In the genomic region with DNA sequence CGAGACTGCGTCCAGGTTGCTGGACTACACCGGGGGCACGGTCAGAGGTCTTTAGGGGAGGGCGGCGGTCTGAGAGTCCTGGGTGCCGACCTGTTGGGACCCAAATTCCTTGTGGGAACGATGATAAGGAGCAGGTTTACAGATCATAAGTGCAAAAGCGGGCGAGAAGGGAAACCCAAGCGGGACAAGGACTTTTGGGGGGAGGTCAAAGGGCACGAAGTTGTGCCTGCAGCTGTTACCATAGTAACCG, we compare ENCODE assay signal across 8 cellular contexts. TPM values are rescaled to one million over a fixed set of nuclear protein-coding genes. Genes with fewer than 3 reads are reported as not detected.
A peak's percentile ranks its signal among the peaks of the same experiment; 100 is the strongest.
DNase-seq lines count a peak whose midpoint lies in the region; ATAC-seq and TF ChIP-seq lines count a peak whose summit lies in the region.

No MANE protein-coding gene starts in this region.

- peak overlapping the region; percentile 97 for H3K27ac Mint-ChIP-seq in memory B cell

- intact Hi-C loops in mammary epithelial cell (cut with micrococcal nuclease): loop anchor here (1.0 to 10.0 kb wide), 4 partner anchors 15 to 318 kb away; a partner anchor contains a TSS

- H3K4me1 ChIP-seq in SJSA1 (replicated peaks) (peaks cover 17% of the 10 kb centered on the region), mammary epithelial cell (ENCODE audit: insufficient read depth, low read length) (peaks cover 13% of the 10 kb centered on the region)

- H3K36me3 Mint-ChIP-seq in memory B cell: peaks cover 16% of the 10 kb centered on the region

- ATAC-seq in memory B cell (ENCODE audit: low read depth) (peak; percentile 61), HG03045 (IDR thresholded peaks at IDR 0.05; ENCODE audit: unreplicated experiment) (no peak), HG03108 (IDR thresholded peaks at IDR 0.05; ENCODE audit: unreplicated experiment) (no peak)

- H3K79me2 ChIP-seq in mammary epithelial cell (ENCODE audit: insufficient read depth, low read length): peaks cover 39% of the 10 kb centered on the region

- no peaks in the 10 kb centered on the region for H3K27me3 Mint-ChIP-seq in memory B cell

- H3K4me2 ChIP-seq in mammary epithelial cell (ENCODE audit: insufficient read depth, low read depth, low read length): peak overlapping the region; percentile 96

- dilution Hi-C loops in mammary epithelial cell (cut with HindIII; ENCODE audit: low sequenced_read_pairs): no loop called here

- no peaks in the 10 kb centered on the region for H4K20me1 ChIP-seq in mammary epithelial cell (ENCODE audit: insufficient read depth, low read length)

- H3K27ac ChIP-seq in SJSA1: peak overlapping the region; percentile 89
- peak overlapping the region; percentile 90 for H3K27ac ChIP-seq in mammary epithelial cell (ENCODE audit: insufficient read depth, low read depth, low read length)

- TF ChIP-seq CTCF in GM13977 (IDR thresholded peaks at IDR 0.05; ENCODE audit: extremely low read depth, insufficient read depth, missing control alignments) (no peak), mammary epithelial cell (conservative IDR thresholded peaks at IDR 0.05 in 1 of 2, IDR thresholded peaks at IDR 0.05 in 1 of 2; ENCODE audit: extremely low read depth in 1 of 2, insufficient read depth in 1 of 2, low read depth in 1 of 2, low read length in 2 of 2) (no peak)

- in situ Hi-C loops in GM13977 (cut with MboI; ENCODE audit: low pct_unique_long_range_greater_than_20kb, low sequenced_read_pairs, unreplicated experiment): no loop called here
- in situ Hi-C loops in mammary epithelial cell (cut with MboI; ENCODE audit: low sequenced_read_pairs in 2 of 2): no loop called here

- DNase-seq in GM13977 (ENCODE audit: low spot score) (peak; percentile 92), SJSA1 (ENCODE audit: low read depth in 1 of 2, low spot score in 2 of 2) (no peak), mammary epithelial cell (peak; percentile 88), memory B cell (ENCODE audit: low spot score in 2 of 2) (no peak), 8988T (no peak)
- peak; percentile 71 for DNase-seq in stimulated activated CD8-positive, alpha-beta memory T cell treated with anti-CD3 and anti-CD28 coated beads, Interleukin-4, amount 100 ng/mL, for 24 hours (ENCODE audit: low read depth)

- CTCF ChIA-PET in mammary epithelial cell (lab: Charles Lee; ENCODE audit: low non-redundant PET): no interaction called here

- peak overlapping the region; percentile 96 for H2AFZ ChIP-seq in mammary epithelial cell (ENCODE audit: low read depth, low read length)

- H3K4me1 Mint-ChIP-seq in memory B cell: peaks cover 22% of the 10 kb centered on the region

- H3K9me3 ChIP-seq in SJSA1 (replicated peaks): no peaks in the 10 kb centered on the region
- no peaks in the 10 kb centered on the region for H3K9me3 ChIP-seq in mammary epithelial cell (replicated peaks; ENCODE audit: insufficient read depth, low read length)

- H3K36me3 ChIP-seq in SJSA1: peaks cover 62% of the 10 kb centered on the region
- H3K36me3 ChIP-seq in mammary epithelial cell (ENCODE audit: insufficient read depth, low read length): peaks cover 6% of the 10 kb centered on the region

- peak overlapping the region; percentile 81 for H3K4me3 ChIP-seq in SJSA1
- H3K4me3 ChIP-seq in mammary epithelial cell (replicated peaks in 1 of 3; ENCODE audit: insufficient read depth in 1 of 3, low read depth in 2 of 3, low read length in 3 of 3): peak overlapping the region; percentile 68 to 98 (median 93)

- WGBS in mammary epithelial cell (ENCODE audit: low coverage, missing lambda C conversion rate): 0% methylated on average over 4 of the region's 13 CpGs

- peak overlapping the region; percentile 94 for H3K9ac ChIP-seq in mammary epithelial cell (ENCODE audit: insufficient read depth, low read length)

- peak overlapping the region; percentile 98 for H3K4me3 Mint-ChIP-seq in memory B cell

- H3K27me3 ChIP-seq in SJSA1 (replicated peaks): no peaks in the 10 kb centered on the region
- H3K27me3 ChIP-seq in mammary epithelial cell (ENCODE audit: insufficient read depth, low read length): no peaks in the 10 kb centered on the region

- no peaks in the 10 kb centered on the region for H3K9me3 Mint-ChIP-seq in memory B cell

- BruUV-seq in mammary epithelial cell (replicated peaks; lab: Mats Ljungman, UMichigan): no TSS peak

RNA-seq across cellular contexts. Expression of a gene that starts 0.3 kb away (rescaled TPM):
- 20.9 and 49.5 TPM in 2 replicates for total RNA-seq in SJSA1 (2014; rRNA removed; shearing (Covaris generic))
- total RNA-seq in mammary epithelial cell: 10 to 100 TPM; 40.8 to 84.4 TPM
- 32.0 TPM for polyA plus RNA-seq in mammary epithelial cell
- polyA minus RNA-seq in mammary epithelial cell: 61.9 TPM

RNA-seq across cellular contexts. Expression of a gene that starts 0.5 kb away (rescaled TPM):
- 7.8 and 7.9 TPM in 2 replicates for total RNA-seq in SJSA1 (2014; rRNA removed; shearing (Covaris generic))
- 10 to 100 TPM in 1 of 2 donors, 1 to 10 TPM in 1; 3.0 to 13.5 TPM for total RNA-seq in mammary epithelial cell
- 6.1 TPM for polyA plus RNA-seq in mammary epithelial cell
- polyA minus RNA-seq in mammary epithelial cell: 6.5 TPM

RNA-seq across cellular contexts. Expression of a gene that starts 14.6 kb away (rescaled TPM):
- 38.8 and 59.3 TPM in 2 replicates for total RNA-seq in SJSA1 (2014; rRNA removed; shearing (Covaris generic))
- 10 to 100 TPM; 31.8 to 59.8 TPM for total RNA-seq in mammary epithelial cell
- 45.1 TPM for polyA plus RNA-seq in mammary epithelial cell
- 91.1 TPM for polyA minus RNA-seq in mammary epithelial cell

Comparison
In these comparisons a context has a peak if more than half of its experiments do, and no peak if none do; other contexts are left out.
1. DNase-seq: peak in GM13977 (single experiment), mammary epithelial cell (single experiment) and stimulated activated CD8-positive, alpha-beta memory T cell treated with anti-CD3 and anti-CD28 coated beads, Interleukin-4, amount 100 ng/mL, for 24 hours (single experiment); none in SJSA1 (0 of 2), memory B cell (0 of 2) and 8988T (single experiment).